Comparison of ENCODE assay signal across 1 cellular context in genomic region chr16:67561824-67562525, GRCh38.
TF ChIP-seq lines count a peak whose summit lies in the region.

No MANE protein-coding gene starts in this region.

TF ChIP-seq in HepG2, 621 proteins besides CTCF, POLR2A, EP300 and RAD21 (continued from another document and continues in another):
- TF ChIP-seq, protein P1, sequence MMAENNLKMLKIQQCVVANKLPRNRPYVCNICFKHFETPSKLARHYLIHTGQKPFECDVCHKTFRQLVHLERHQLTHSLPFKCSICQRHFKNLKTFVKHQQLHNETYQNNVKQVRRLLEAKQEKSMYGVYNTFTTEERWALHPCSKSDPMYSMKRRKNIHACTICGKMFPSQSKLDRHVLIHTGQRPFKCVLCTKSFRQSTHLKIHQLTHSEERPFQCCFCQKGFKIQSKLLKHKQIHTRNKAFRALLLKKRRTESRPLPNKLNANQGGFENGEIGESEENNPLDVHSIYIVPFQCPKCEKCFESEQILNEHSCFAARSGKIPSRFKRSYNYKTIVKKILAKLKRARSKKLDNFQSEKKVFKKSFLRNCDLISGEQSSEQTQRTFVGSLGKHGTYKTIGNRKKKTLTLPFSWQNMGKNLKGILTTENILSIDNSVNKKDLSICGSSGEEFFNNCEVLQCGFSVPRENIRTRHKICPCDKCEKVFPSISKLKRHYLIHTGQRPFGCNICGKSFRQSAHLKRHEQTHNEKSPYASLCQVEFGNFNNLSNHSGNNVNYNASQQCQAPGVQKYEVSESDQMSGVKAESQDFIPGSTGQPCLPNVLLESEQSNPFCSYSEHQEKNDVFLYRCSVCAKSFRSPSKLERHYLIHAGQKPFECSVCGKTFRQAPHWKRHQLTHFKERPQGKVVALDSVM (CRISPR knock-in tag; IDR thresholded peaks at IDR 0.05), result no peak; the same call in 1 of the 2 replicates
- TF ChIP-seq NR2F2 (IDR thresholded peaks at IDR 0.05; ENCODE audit: borderline replicate concordance, low read depth) (0 out of 2 replicates have a peak, but pooled peaks have one; percentile 0), FOXC1 (CRISPR knock-in tag; IDR thresholded peaks at IDR 0.05; ENCODE audit: borderline replicate concordance) (peak; percentile 67; the same call in 1 of the 2 replicates), ZNF354B (CRISPR knock-in tag; IDR thresholded peaks at IDR 0.05) (no peak), ZNF337 (CRISPR knock-in tag; IDR thresholded peaks at IDR 0.05; ENCODE audit: borderline replicate concordance, low read depth) (peak; percentile 53; the same call in 1 of the 2 replicates), ATM (IDR thresholded peaks at IDR 0.05; ENCODE audit: borderline replicate concordance) (no peak), RFXANK (CRISPR knock-in tag; IDR thresholded peaks at IDR 0.05) (peak; percentile 37; the same call in 1 of the 2 replicates), ZNF605 (CRISPR knock-in tag; IDR thresholded peaks at IDR 0.05) (peak; percentile 66; the same call in 1 of the 2 replicates), ZNF839 (CRISPR knock-in tag; IDR thresholded peaks at IDR 0.05; ENCODE audit: borderline replicate concordance) (0 out of 2 replicates have a peak, but pooled peaks have one; percentile 60), MBNL3 (CRISPR knock-in tag; conservative IDR thresholded peaks at IDR 0.05) (no peak), NKX3-1 (CRISPR knock-in tag; IDR thresholded peaks at IDR 0.05) (no peak), ZNF670 (CRISPR knock-in tag; IDR thresholded peaks at IDR 0.05; ENCODE audit: borderline replicate concordance) (no peak), ZMYM4 (CRISPR knock-in tag; IDR thresholded peaks at IDR 0.05) (peak; percentile 81), ZNF20 (CRISPR knock-in tag; IDR thresholded peaks at IDR 0.05) (no peak), ZNF776 (CRISPR knock-in tag; IDR thresholded peaks at IDR 0.05) (0 out of 2 replicates have a peak, but pooled peaks have one; percentile 65), NFKBIZ (CRISPR knock-in tag; IDR thresholded peaks at IDR 0.05) (no peak; the same call in 1 of the 2 replicates), ZNF737 (CRISPR knock-in tag; IDR thresholded peaks at IDR 0.05; ENCODE audit: borderline replicate concordance) (no peak), GATAD1 (CRISPR knock-in tag; IDR thresholded peaks at IDR 0.05) (peak; percentile 88), ZNF772 (CRISPR knock-in tag; IDR thresholded peaks at IDR 0.05) (peak; percentile 62; the same call in 1 of the 2 replicates), ZHX2 (IDR thresholded peaks at IDR 0.05; ENCODE audit: low read depth) (peak; percentile 86; the same call in 1 of the 2 replicates), ZHX2 (CRISPR knock-in tag; IDR thresholded peaks at IDR 0.05; ENCODE audit: borderline replicate concordance) (0 out of 2 replicates have a peak, but pooled peaks have one; percentile 46), ZNF878 (CRISPR knock-in tag; IDR thresholded peaks at IDR 0.05) (no peak; the same call in 1 of the 2 replicates), ZNF816 (CRISPR knock-in tag; IDR thresholded peaks at IDR 0.05; ENCODE audit: borderline replicate concordance) (peak; percentile 19; the same call in 1 of the 2 replicates), NR2F6 (IDR thresholded peaks at IDR 0.05) (no peak), NR2F6 (CRISPR knock-in tag; IDR thresholded peaks at IDR 0.05) (peak; percentile 53; the same call in 1 of the 2 replicates), ZNF766 (CRISPR knock-in tag; IDR thresholded peaks at IDR 0.05; ENCODE audit: borderline replicate concordance) (peak; percentile 68; the same call in 1 of the 2 replicates), FOXK2 (IDR thresholded peaks at IDR 0.05) (no peak), GMEB2 (CRISPR knock-in tag; IDR thresholded peaks at IDR 0.05; ENCODE audit: low read depth) (peak; percentile 87)
- TF ChIP-seq, protein P2, sequence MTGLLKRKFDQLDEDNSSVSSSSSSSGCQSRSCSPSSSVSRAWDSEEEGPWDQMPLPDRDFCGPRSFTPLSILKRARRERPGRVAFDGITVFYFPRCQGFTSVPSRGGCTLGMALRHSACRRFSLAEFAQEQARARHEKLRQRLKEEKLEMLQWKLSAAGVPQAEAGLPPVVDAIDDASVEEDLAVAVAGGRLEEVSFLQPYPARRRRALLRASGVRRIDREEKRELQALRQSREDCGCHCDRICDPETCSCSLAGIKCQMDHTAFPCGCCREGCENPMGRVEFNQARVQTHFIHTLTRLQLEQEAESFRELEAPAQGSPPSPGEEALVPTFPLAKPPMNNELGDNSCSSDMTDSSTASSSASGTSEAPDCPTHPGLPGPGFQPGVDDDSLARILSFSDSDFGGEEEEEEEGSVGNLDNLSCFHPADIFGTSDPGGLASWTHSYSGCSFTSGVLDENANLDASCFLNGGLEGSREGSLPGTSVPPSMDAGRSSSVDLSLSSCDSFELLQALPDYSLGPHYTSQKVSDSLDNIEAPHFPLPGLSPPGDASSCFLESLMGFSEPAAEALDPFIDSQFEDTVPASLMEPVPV (CRISPR knock-in tag; IDR thresholded peaks at IDR 0.05), result peak; percentile 97
- TF ChIP-seq, protein P3, sequence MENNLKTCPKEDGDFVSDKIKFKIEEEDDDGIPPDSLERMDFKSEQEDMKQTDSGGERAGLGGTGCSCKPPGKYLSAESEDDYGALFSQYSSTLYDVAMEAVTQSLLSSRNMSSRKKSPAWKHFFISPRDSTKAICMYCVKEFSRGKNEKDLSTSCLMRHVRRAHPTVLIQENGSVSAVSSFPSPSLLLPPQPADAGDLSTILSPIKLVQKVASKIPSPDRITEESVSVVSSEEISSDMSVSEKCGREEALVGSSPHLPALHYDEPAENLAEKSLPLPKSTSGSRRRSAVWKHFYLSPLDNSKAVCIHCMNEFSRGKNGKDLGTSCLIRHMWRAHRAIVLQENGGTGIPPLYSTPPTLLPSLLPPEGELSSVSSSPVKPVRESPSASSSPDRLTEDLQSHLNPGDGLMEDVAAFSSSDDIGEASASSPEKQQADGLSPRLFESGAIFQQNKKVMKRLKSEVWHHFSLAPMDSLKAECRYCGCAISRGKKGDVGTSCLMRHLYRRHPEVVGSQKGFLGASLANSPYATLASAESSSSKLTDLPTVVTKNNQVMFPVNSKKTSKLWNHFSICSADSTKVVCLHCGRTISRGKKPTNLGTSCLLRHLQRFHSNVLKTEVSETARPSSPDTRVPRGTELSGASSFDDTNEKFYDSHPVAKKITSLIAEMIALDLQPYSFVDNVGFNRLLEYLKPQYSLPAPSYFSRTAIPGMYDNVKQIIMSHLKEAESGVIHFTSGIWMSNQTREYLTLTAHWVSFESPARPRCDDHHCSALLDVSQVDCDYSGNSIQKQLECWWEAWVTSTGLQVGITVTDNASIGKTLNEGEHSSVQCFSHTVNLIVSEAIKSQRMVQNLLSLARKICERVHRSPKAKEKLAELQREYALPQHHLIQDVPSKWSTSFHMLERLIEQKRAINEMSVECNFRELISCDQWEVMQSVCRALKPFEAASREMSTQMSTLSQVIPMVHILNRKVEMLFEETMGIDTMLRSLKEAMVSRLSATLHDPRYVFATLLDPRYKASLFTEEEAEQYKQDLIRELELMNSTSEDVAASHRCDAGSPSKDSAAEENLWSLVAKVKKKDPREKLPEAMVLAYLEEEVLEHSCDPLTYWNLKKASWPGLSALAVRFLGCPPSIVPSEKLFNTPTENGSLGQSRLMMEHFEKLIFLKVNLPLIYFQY (CRISPR knock-in tag; IDR thresholded peaks at IDR 0.05; ENCODE audit: borderline replicate concordance), result peak; percentile 94; the same call in 1 of the 2 replicates
- TF ChIP-seq, protein P4, sequence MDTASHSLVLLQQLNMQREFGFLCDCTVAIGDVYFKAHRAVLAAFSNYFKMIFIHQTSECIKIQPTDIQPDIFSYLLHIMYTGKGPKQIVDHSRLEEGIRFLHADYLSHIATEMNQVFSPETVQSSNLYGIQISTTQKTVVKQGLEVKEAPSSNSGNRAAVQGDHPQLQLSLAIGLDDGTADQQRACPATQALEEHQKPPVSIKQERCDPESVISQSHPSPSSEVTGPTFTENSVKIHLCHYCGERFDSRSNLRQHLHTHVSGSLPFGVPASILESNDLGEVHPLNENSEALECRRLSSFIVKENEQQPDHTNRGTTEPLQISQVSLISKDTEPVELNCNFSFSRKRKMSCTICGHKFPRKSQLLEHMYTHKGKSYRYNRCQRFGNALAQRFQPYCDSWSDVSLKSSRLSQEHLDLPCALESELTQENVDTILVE (CRISPR knock-in tag; IDR thresholded peaks at IDR 0.05), result peak; percentile 97
- TF ChIP-seq, protein P5, sequence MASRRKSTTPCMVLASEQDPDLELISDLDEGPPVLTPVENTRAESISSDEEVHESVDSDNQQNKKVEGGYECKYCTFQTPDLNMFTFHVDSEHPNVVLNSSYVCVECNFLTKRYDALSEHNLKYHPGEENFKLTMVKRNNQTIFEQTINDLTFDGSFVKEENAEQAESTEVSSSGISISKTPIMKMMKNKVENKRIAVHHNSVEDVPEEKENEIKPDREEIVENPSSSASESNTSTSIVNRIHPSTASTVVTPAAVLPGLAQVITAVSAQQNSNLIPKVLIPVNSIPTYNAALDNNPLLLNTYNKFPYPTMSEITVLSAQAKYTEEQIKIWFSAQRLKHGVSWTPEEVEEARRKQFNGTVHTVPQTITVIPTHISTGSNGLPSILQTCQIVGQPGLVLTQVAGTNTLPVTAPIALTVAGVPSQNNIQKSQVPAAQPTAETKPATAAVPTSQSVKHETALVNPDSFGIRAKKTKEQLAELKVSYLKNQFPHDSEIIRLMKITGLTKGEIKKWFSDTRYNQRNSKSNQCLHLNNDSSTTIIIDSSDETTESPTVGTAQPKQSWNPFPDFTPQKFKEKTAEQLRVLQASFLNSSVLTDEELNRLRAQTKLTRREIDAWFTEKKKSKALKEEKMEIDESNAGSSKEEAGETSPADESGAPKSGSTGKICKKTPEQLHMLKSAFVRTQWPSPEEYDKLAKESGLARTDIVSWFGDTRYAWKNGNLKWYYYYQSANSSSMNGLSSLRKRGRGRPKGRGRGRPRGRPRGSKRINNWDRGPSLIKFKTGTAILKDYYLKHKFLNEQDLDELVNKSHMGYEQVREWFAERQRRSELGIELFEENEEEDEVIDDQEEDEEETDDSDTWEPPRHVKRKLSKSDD (CRISPR knock-in tag; IDR thresholded peaks at IDR 0.05; ENCODE audit: low read depth), result peak; percentile 86; the same call in 1 of the 2 replicates
- TF ChIP-seq, protein P6, sequence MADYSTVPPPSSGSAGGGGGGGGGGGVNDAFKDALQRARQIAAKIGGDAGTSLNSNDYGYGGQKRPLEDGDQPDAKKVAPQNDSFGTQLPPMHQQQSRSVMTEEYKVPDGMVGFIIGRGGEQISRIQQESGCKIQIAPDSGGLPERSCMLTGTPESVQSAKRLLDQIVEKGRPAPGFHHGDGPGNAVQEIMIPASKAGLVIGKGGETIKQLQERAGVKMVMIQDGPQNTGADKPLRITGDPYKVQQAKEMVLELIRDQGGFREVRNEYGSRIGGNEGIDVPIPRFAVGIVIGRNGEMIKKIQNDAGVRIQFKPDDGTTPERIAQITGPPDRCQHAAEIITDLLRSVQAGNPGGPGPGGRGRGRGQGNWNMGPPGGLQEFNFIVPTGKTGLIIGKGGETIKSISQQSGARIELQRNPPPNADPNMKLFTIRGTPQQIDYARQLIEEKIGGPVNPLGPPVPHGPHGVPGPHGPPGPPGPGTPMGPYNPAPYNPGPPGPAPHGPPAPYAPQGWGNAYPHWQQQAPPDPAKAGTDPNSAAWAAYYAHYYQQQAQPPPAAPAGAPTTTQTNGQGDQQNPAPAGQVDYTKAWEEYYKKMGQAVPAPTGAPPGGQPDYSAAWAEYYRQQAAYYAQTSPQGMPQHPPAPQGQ (CRISPR knock-in tag; IDR thresholded peaks at IDR 0.05; ENCODE audit: borderline replicate concordance), result no peak
